ENCODE assay signal across 1 cellular context in genomic region chr2:54446625-54447024, GRCh38.
TF ChIP-seq lines count a peak whose summit lies in the region.

No MANE protein-coding gene starts in this region.

TF ChIP-seq in HepG2, 621 proteins besides CTCF, POLR2A, EP300 and RAD21 (continued from another document and continues in another):
- TF ChIP-seq ZNF281 (CRISPR knock-in tag; IDR thresholded peaks at IDR 0.05; ENCODE audit: borderline replicate concordance) (peak; percentile 37; the same call in 1 of the 2 replicates), GATA4 (IDR thresholded peaks at IDR 0.05; ENCODE audit: borderline replicate concordance, low read depth) (peak; percentile 62; the same call in 1 of the 2 replicates), REST (IDR thresholded peaks at IDR 0.05; ENCODE audit: borderline replicate concordance in 1 of 2, low read depth in 1 of 2, low read length in 2 of 2) (peak in 1 of 2 experiments; percentile 51; a peak in 1 of 4 replicates), PAXIP1 (CRISPR knock-in tag; conservative IDR thresholded peaks at IDR 0.05) (peak; percentile 79), FOXP1 (IDR thresholded peaks at IDR 0.05) (no peak), FOXP1 (CRISPR knock-in tag; IDR thresholded peaks at IDR 0.05) (peak; percentile 57; the same call in 1 of the 2 replicates), SOX5 (CRISPR knock-in tag; IDR thresholded peaks at IDR 0.05; ENCODE audit: borderline replicate concordance) (peak; percentile 83), FOXP4 (CRISPR knock-in tag; IDR thresholded peaks at IDR 0.05) (peak; percentile 66; the same call in 1 of the 2 replicates), SIX1 (CRISPR knock-in tag; IDR thresholded peaks at IDR 0.05; ENCODE audit: borderline replicate concordance) (0 out of 2 replicates have a peak, but pooled peaks have one; percentile 32), IKZF5 (CRISPR knock-in tag; IDR thresholded peaks at IDR 0.05) (peak; percentile 36; the same call in 1 of the 2 replicates), MEIS1 (CRISPR knock-in tag; IDR thresholded peaks at IDR 0.05; ENCODE audit: borderline replicate concordance) (no peak), FOXA3 (CRISPR knock-in tag; IDR thresholded peaks at IDR 0.05) (peak; percentile 63), HMG20A (CRISPR knock-in tag; IDR thresholded peaks at IDR 0.05; ENCODE audit: borderline replicate concordance) (peak; percentile 77; the same call in 1 of the 2 replicates), GATAD2A (CRISPR knock-in tag; IDR thresholded peaks at IDR 0.05) (peak; percentile 55; the same call in 1 of the 2 replicates), FOXO1 (CRISPR knock-in tag; IDR thresholded peaks at IDR 0.05) (peak; percentile 59), FOSL2 (CRISPR knock-in tag; IDR thresholded peaks at IDR 0.05) (0 out of 2 replicates have a peak, but pooled peaks have one; percentile 38), TFAP4 (IDR thresholded peaks at IDR 0.05; ENCODE audit: borderline replicate concordance, low read depth) (peak; percentile 28; the same call in 1 of the 2 replicates), MED1 (CRISPR knock-in tag; IDR thresholded peaks at IDR 0.05) (peak; percentile 56), ZNF788 (CRISPR knock-in tag; IDR thresholded peaks at IDR 0.05; ENCODE audit: borderline replicate concordance) (no peak), SAP130 (CRISPR knock-in tag; IDR thresholded peaks at IDR 0.05; ENCODE audit: low read depth) (peak; percentile 49; the same call in 1 of the 2 replicates), NR2F6 (IDR thresholded peaks at IDR 0.05) (peak; percentile 12; the same call in 1 of the 2 replicates), NR2F6 (CRISPR knock-in tag; IDR thresholded peaks at IDR 0.05) (peak; percentile 58; the same call in 1 of the 2 replicates), ZNF12 (CRISPR knock-in tag; IDR thresholded peaks at IDR 0.05) (0 out of 2 replicates have a peak, but pooled peaks have one; percentile 20), ZMAT3 (CRISPR knock-in tag; conservative IDR thresholded peaks at IDR 0.05) (no peak), CBX2 (IDR thresholded peaks at IDR 0.05; ENCODE audit: low read depth, low read length) (no peak), CBX2 (CRISPR knock-in tag; IDR thresholded peaks at IDR 0.05; ENCODE audit: low read depth) (peak; percentile 31; the same call in 1 of the 2 replicates), RXRA (CRISPR knock-in tag; IDR thresholded peaks at IDR 0.05) (peak; percentile 18; the same call in 1 of the 2 replicates), NCOA2 (CRISPR knock-in tag; IDR thresholded peaks at IDR 0.05) (peak; percentile 92), ZHX2 (IDR thresholded peaks at IDR 0.05; ENCODE audit: low read depth) (0 out of 2 replicates have a peak, but pooled peaks have one; percentile 17), ZHX2 (CRISPR knock-in tag; IDR thresholded peaks at IDR 0.05; ENCODE audit: borderline replicate concordance) (no peak), LCORL (IDR thresholded peaks at IDR 0.05) (no peak), LCORL (CRISPR knock-in tag; IDR thresholded peaks at IDR 0.05) (0 out of 2 replicates have a peak, but pooled peaks have one; percentile 30), TFE3 (CRISPR knock-in tag; IDR thresholded peaks at IDR 0.05) (peak; percentile 46; the same call in 1 of the 2 replicates), SP5 (CRISPR knock-in tag; IDR thresholded peaks at IDR 0.05; ENCODE audit: borderline replicate concordance, low read depth) (peak; percentile 25; the same call in 1 of the 2 replicates), ZNF256 (CRISPR knock-in tag; conservative IDR thresholded peaks at IDR 0.05) (no peak)
